ENCODE assay signal across 8 cellular contexts in the genomic region with DNA sequence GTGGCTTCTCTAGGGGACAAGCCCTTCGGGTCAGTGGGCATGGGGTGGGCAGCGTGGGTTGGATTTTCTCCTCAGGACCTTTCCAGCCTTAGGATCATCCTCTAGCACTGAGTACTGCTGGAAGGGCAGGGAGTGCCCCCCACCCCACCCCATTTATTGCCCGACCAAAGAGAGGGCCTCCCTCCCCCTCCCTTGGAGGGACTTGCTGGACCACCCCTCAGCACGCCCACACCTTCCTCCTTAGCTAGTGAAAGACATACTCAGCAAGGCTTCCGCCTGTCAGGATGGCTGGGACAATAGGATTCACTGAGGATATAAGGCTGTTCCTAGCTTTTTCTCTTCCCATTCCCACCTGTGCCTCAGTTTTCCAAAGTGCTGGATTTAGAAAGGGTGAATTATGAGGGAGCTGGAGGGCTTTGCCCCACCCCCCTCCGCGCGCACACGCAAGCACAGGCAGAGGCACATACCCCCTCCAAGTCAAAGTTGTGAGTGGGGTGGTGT. TPM values are rescaled to one million over a fixed set of nuclear protein-coding genes. Genes with fewer than 3 reads are reported as not detected.
DNase-seq lines count a peak whose midpoint lies in the region; ATAC-seq and TF ChIP-seq lines count a peak whose summit lies in the region.

No MANE protein-coding gene starts in this region.

- no peaks in the 10 kb centered on the region for H3K9me3 Mint-ChIP-seq in nephron progenitor cell

- peaks cover 28% of the 10 kb centered on the region for H3F3A ChIP-seq in MM.1S (ENCODE audit: insufficient read depth, low read length)

- H3K27me3 ChIP-seq in BLaER1 treated with 17β-estradiol and CSF1 and Interleukin-3, amounts not matched to agents 10 nM and 100 nM = peaks cover 0 to 9% (median 0%) of the 10 kb centered on the region in 11 experiments; a peak in 1 of 22 replicates
- H3K27me3 ChIP-seq in MM.1S (replicated peaks; ENCODE audit: insufficient read depth, low read length) = no peaks in the 10 kb centered on the region

- H3K4me3 ChIP-seq in BLaER1 treated with 17β-estradiol and CSF1 and Interleukin-3, amounts not matched to agents 10 nM and 100 nM = peak overlapping the region; percentile 42 to 76 (median 68); a peak in 16 of 20 replicates
- peak overlapping the region; percentile 80 for H3K4me3 ChIP-seq in MM.1S (ENCODE audit: low read length)

- H3K27me3 Mint-ChIP-seq in nephron progenitor cell (ENCODE audit: low read depth, poor library complexity) = no peaks in the 10 kb centered on the region

- H3K9me2 ChIP-seq in MM.1S (replicated peaks; ENCODE audit: insufficient read depth, low read length) = no peaks in the 10 kb centered on the region

- peaks cover 21 to 39% (median 32%) of the 10 kb centered on the region in 11 experiments; a peak in 17 of 22 replicates for H4K20me1 ChIP-seq in BLaER1 treated with 17β-estradiol and CSF1 and Interleukin-3, amounts not matched to agents 10 nM and 100 nM
- no peaks in the 10 kb centered on the region for H4K20me1 ChIP-seq in MM.1S (ENCODE audit: insufficient read depth, low read length)

- no peak overlapping the region for H3K27ac Mint-ChIP-seq in nephron progenitor cell

- H3K4me1 Mint-ChIP-seq in nephron progenitor cell = peaks cover 67% of the 10 kb centered on the region

- H3K4me3 Mint-ChIP-seq in nephron progenitor cell = peak overlapping the region; percentile 76

- DNase-seq in MM.1S (no peak), dermis blood vessel endothelial cell (peak; percentile 50), nephron progenitor cell (no peak), SW 1271 (lab: John Stamatoyannopoulos, UW) (no peak), left lobe of liver (ENCODE audit: low spot score) (no peak), NCI-H2107 treated with DMSO at 0.1 percent for 48 hours (lab: John Stamatoyannopoulos, UW; ENCODE audit: unreplicated experiment) (no peak)

- H3K36me3 ChIP-seq in BLaER1 treated with 17β-estradiol and CSF1 and Interleukin-3, amounts not matched to agents 10 nM and 100 nM = peaks cover 0 to 4% (median 0%) of the 10 kb centered on the region in 11 experiments; a peak in 2 of 22 replicates
- H3K36me3 ChIP-seq in MM.1S (replicated peaks; ENCODE audit: insufficient read depth, low read length) = no peaks in the 10 kb centered on the region

- H3K36me3 Mint-ChIP-seq in nephron progenitor cell (ENCODE audit: low read depth) = no peaks in the 10 kb centered on the region

- no peak overlapping the region for H2AFZ ChIP-seq in MM.1S (ENCODE audit: low read length)

- H3K4me2 ChIP-seq in BLaER1 treated with 17β-estradiol and CSF1 and Interleukin-3, amounts not matched to agents 10 nM and 100 nM = peak overlapping the region; percentile 88 to 98 (median 95)
- peak overlapping the region; percentile 78 for H3K4me2 ChIP-seq in MM.1S (ENCODE audit: low read depth, low read length)

- H3K79me2 ChIP-seq in MM.1S (ENCODE audit: low read length) = peaks cover 43% of the 10 kb centered on the region

- no peaks in the 10 kb centered on the region for H3K9me3 ChIP-seq in BLaER1 treated with 17β-estradiol and CSF1 and Interleukin-3, amounts not matched to agents 10 nM and 100 nM (replicated peaks in 1 of 11)
- H3K9me3 ChIP-seq in MM.1S (replicated peaks; ENCODE audit: insufficient read depth, low read length) = no peaks in the 10 kb centered on the region

- ATAC-seq in left lobe of liver (no peak), GM21390 (IDR thresholded peaks at IDR 0.05; ENCODE audit: unreplicated experiment) (no peak)

- peak overlapping the region in 8 of 11 experiments; percentile 39 to 83 (median 68); a peak in 10 of 22 replicates for H3K9ac ChIP-seq in BLaER1 treated with 17β-estradiol and CSF1 and Interleukin-3, amounts not matched to agents 10 nM and 100 nM
- H3K9ac ChIP-seq in MM.1S (ENCODE audit: low read length) = peak overlapping the region; percentile 15; the same call in 1 of the 2 replicates

- H3K4me1 ChIP-seq in BLaER1 treated with 17β-estradiol and CSF1 and Interleukin-3, amounts not matched to agents 10 nM and 100 nM = peaks cover 73 to 87% (median 80%) of the 10 kb centered on the region in 10 experiments
- H3K4me1 ChIP-seq in MM.1S (ENCODE audit: low read length) = peaks cover 35% of the 10 kb centered on the region

- TF ChIP-seq CTCF in MM.1S (IDR thresholded peaks at IDR 0.05; ENCODE audit: low read length) = no peak; the same call in 1 of the 2 replicates
- no peak for TF ChIP-seq CTCF in nephron progenitor cell (IDR thresholded peaks at IDR 0.05)

- no peak overlapping the region for H3K27ac ChIP-seq in BLaER1 treated with 17β-estradiol and CSF1 and Interleukin-3, amounts not matched to agents 10 nM and 100 nM
- no peak overlapping the region for H3K27ac ChIP-seq in MM.1S (ENCODE audit: low read length)

RNA-seq across cellular contexts. Expression of a gene that starts 0.9 kb away (rescaled TPM):
- total RNA-seq in dermis blood vessel endothelial cell (41.7 and 64.8 TPM in 2 replicates), left lobe of liver (37.5 TPM)

RNA-seq across cellular contexts. Expression of a gene that starts 5.8 kb away (rescaled TPM):
- total RNA-seq in dermis blood vessel endothelial cell = 0.23 TPM in 1 of 2 replicates, not detected in the other
- not detected for total RNA-seq in left lobe of liver

RNA-seq across cellular contexts. Expression of a gene that starts 24.4 kb away (rescaled TPM):
- total RNA-seq in dermis blood vessel endothelial cell (558 and 784 TPM in 2 replicates), left lobe of liver (187 TPM)

RNA-seq across cellular contexts. Expression of a gene that starts 34.8 kb away (rescaled TPM):
- total RNA-seq in dermis blood vessel endothelial cell = 43.1 and 52.7 TPM in 2 replicates
- 18.4 TPM for total RNA-seq in left lobe of liver

RNA-seq across cellular contexts. Expression of a gene that starts 42.8 kb away (rescaled TPM):
- total RNA-seq in dermis blood vessel endothelial cell (13.4 and 41.7 TPM in 2 replicates), left lobe of liver (2.8 TPM)
